8 cellular contexts compared by ENCODE assay signal in the genomic region with DNA sequence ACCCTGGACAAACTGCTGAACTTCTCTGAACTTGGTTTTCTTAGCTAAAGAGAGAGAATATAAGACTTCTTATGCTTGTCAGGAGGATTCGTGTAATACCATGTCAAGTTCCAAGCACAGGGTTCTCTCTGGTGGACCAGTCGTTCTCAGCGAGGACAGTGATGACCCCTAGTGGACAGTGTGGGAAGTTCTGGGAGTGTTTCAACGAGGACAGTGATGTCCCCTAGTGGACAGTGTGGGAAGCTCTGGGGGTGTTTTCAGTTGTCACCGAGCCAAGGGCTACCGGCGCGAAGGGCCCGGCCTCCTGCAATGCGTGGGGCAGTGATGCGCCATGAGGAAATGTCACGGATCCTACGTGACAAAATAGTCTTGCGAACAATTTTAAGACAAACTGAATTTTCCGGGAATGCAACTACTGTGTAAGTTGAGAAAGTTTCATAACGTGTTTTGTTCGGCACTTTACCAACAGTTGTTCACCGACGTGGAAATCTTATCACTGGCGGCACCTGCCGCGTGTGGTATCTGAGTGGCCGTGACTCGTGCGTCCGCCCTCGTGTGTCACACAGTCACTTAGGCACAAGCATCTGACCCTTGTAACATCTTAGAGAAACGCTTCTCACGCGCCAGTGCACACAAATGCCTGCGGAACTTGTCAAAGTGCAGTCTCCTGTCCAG. TPM values are rescaled to one million over a fixed set of nuclear protein-coding genes. Genes with fewer than 3 reads are reported as not detected.
DNase-seq lines count a peak whose midpoint lies in the region; ATAC-seq and FAIRE-seq lines count a peak whose summit lies in the region.

No MANE protein-coding gene starts in this region.

- no peaks in the 10 kb centered on the region for H4K20me1 ChIP-seq in BLaER1

- no peak overlapping the region for H3K4me3 ChIP-seq in BLaER1

- H3K27me3 ChIP-seq in BLaER1: no peaks in the 10 kb centered on the region

- no peaks in the 10 kb centered on the region for H3K36me3 ChIP-seq in BLaER1

- FAIRE-seq in GM19239 (lab: Jason Lieb, UNC): peak; percentile 95

- intact Hi-C loops in left colon (cut with DNase I, micrococcal nuclease): no loop called here

- H3K4me2 ChIP-seq in BLaER1: peak overlapping the region; percentile 62

- peaks cover 43% of the 10 kb centered on the region for H3K4me1 ChIP-seq in BLaER1

- H3K9ac ChIP-seq in BLaER1: no peak overlapping the region

- H3K27ac ChIP-seq in BLaER1: no peak overlapping the region

- peaks cover 10% of the 10 kb centered on the region for H3K9me3 ChIP-seq in BLaER1

- DNase-seq in GM19239 (ENCODE audit: insufficient read length, low spot score): peak; percentile 93
- peak; percentile 85 for DNase-seq in NCI-H460 (ENCODE audit: extremely low read depth, low read depth)
- peak; percentile 91 for DNase-seq in cerebellar cortex (ENCODE audit: low spot score)
- peak; percentile 83 to 94 for DNase-seq in left colon
- peak; percentile 76 for DNase-seq in stimulated activated CD4-positive, alpha-beta T cell treated with anti-CD3 and anti-CD28 coated beads, Interleukin-4, amount 100 ng/mL, for 1 hour

- ATAC-seq in HG03432 (IDR thresholded peaks at IDR 0.05; ENCODE audit: unreplicated experiment) (peak; percentile 82), left colon (peak; percentile 73)
- peak; percentile 91 to 94 for ATAC-seq in activated CD4-positive, CD25-positive, alpha-beta regulatory T cell treated with anti-CD3 and anti-CD28 coated beads, Interleukin-2, amount 50 U/mL, for 24 hours

RNA-seq across cellular contexts. Expression of gene MUC4, which starts 39.3 kb away (rescaled TPM):
- not detected in 2 replicates for total RNA-seq in NCI-H460 (2014; rRNA removed; shearing (Covaris generic))
- polyA plus RNA-seq in NCI-H460 (2014; cell fraction: nucleus; rRNA removed): not detected in 2 replicates
- 100 to 1,000 TPM; 114 to 356 TPM for total RNA-seq in left colon

RNA-seq across cellular contexts. Expression of gene TNK2, which starts 57.4 kb away (rescaled TPM):
- total RNA-seq in NCI-H460 (2014; rRNA removed; shearing (Covaris generic)): 7.8 and 11.8 TPM in 2 replicates
- 23.6 and 30.3 TPM in 2 replicates for polyA plus RNA-seq in NCI-H460 (2014; cell fraction: nucleus; rRNA removed)
- 10 to 100 TPM; 18.3 to 33.9 TPM for total RNA-seq in left colon

Comparison
In these comparisons a context has a peak if more than half of its experiments do, and no peak if none do; other contexts are left out.
1. RNA of gene MUC4, which starts 39.3 kb away (total RNA-seq): 114 to 356 TPM in left colon; not detected in NCI-H460; every median in the first group is over 100 times any median in the second.
2. Peak in every context shown above with its lines, with median percentiles within 50 percentile points of each other: DNase-seq and ATAC-seq.